10 cellular contexts compared by ENCODE assay signal in genomic region chr12:27732281-27732680, GRCh38. TPM values are rescaled to one million over a fixed set of nuclear protein-coding genes. Genes with fewer than 3 reads are reported as not detected.
DNase-seq lines count a peak whose midpoint lies in the region; ATAC-seq and TF ChIP-seq lines count a peak whose summit lies in the region.
"Had no signal": no experiment of that assay in that cellular context is flagged by ENCODE, and none has a peak within 500 bp of the region (broad histone marks: within the 10 kb centered on the region; RNA-seq: fewer than 3 reads in every experiment).

No MANE protein-coding gene starts in this region.

- peaks cover 0 to 3% (median 0%) of the 10 kb centered on the region in 3 donors for H3K4me1 Mint-ChIP-seq in T-cell
- no peaks in the 10 kb centered on the region for H3K4me1 Mint-ChIP-seq in CD8-positive, alpha-beta T cell (ENCODE audit: low read depth)

- no peaks in the 10 kb centered on the region for H3K27me3 Mint-ChIP-seq in T-cell
- no peaks in the 10 kb centered on the region for H3K27me3 Mint-ChIP-seq in CD8-positive, alpha-beta T cell (ENCODE audit: low read depth)
- H3K27me3 Mint-ChIP-seq: naive thymus-derived CD8-positive, alpha-beta T cell had no signal

- H3K27ac Mint-ChIP-seq in T-cell: no peak overlapping the region
- no peak overlapping the region for H3K27ac Mint-ChIP-seq in CD8-positive, alpha-beta T cell

- H3K4me3 ChIP-seq in upper lobe of right lung: no peak overlapping the region
- H3K4me3 ChIP-seq in CD8-positive, alpha-beta T cell (ENCODE audit: low read depth, low read length): no peak overlapping the region

- intact Hi-C loops in upper lobe of right lung (cut with DNase I): loop anchor here (10.0 kb wide), 1 partner anchor 203 kb away; no protein-coding TSS in a partner anchor
- intact Hi-C loops in CD8-positive, alpha-beta T cell (cut with DNase I, micrococcal nuclease): loop anchor here in 1 of 2 experiments (5.0 kb wide), 2 partner anchors 1140 to 1585 kb away; no protein-coding TSS in a partner anchor

- H3K9me3 ChIP-seq in upper lobe of right lung: no peaks in the 10 kb centered on the region
- no peaks in the 10 kb centered on the region for H3K9me3 ChIP-seq in CD8-positive, alpha-beta T cell (ENCODE audit: low read length)

- CTCF ChIA-PET in T-cell (lab: Charles Lee): interaction anchor here (0.6 to 5.5 kb wide), 11 partner anchors 10 to 494 kb away, joined by 3 to 52 read pairs (median 4); partner anchors contain the start of genes KLHL42 (in 1 of the 2) and MANSC4 (in 1 of the 2)
- CTCF ChIA-PET in CD8-positive, alpha-beta T cell (lab: Charles Lee): interaction anchor here (0.6 to 5.5 kb wide), 13 partner anchors 11 to 215 kb away, joined by 3 to 76 read pairs (median 4); no protein-coding TSS in a partner anchor

- H3K9me3 Mint-ChIP-seq in T-cell: no peaks in the 10 kb centered on the region
- H3K9me3 Mint-ChIP-seq in CD8-positive, alpha-beta T cell: no peaks in the 10 kb centered on the region
- H3K9me3 Mint-ChIP-seq: naive thymus-derived CD8-positive, alpha-beta T cell had no signal

- H3K4me1 ChIP-seq in upper lobe of right lung: no peaks in the 10 kb centered on the region
- H3K4me1 ChIP-seq in CD8-positive, alpha-beta T cell (ENCODE audit: insufficient read depth, low read length): no peaks in the 10 kb centered on the region

- DNase-seq in A172 (ENCODE audit: low spot score) (peak; percentile 3), NCI-H2171 (lab: John Stamatoyannopoulos, UW) (peak; percentile 75), activated gamma-delta T cell (lab: John Stamatoyannopoulos, UW) (no peak), T-cell (no peak), upper lobe of right lung (no peak)
- no peak for DNase-seq in CD8-positive, alpha-beta T cell

- no peak overlapping the region for H3K4me3 Mint-ChIP-seq in T-cell
- no peak overlapping the region for H3K4me3 Mint-ChIP-seq in CD8-positive, alpha-beta T cell
- H3K4me3 Mint-ChIP-seq: naive thymus-derived CD8-positive, alpha-beta T cell had no signal

- ATAC-seq in esophagus mucosa (peak; percentile 52), T-cell (replicated peaks in 1 of 4) (no peak), upper lobe of right lung (no peak)
- ATAC-seq in CD8-positive, alpha-beta T cell: no peak

- no peak overlapping the region for H3K27ac ChIP-seq in upper lobe of right lung
- no peak overlapping the region for H3K27ac ChIP-seq in CD8-positive, alpha-beta T cell (ENCODE audit: low read depth, low read length)

- POLR2A ChIA-PET in T-cell (lab: Charles Lee): interaction anchor here in 1 of 2 donors (0.5 kb wide), 1 partner anchor 755 kb away, joined by 4 read pairs; no protein-coding TSS in a partner anchor
- POLR2A ChIA-PET in CD8-positive, alpha-beta T cell (lab: Charles Lee): interaction anchor here (0.6 kb wide), 1 partner anchor 255 kb away, joined by 4 read pairs; no protein-coding TSS in a partner anchor

- TF ChIP-seq CTCF in GM12873 (IDR thresholded peaks at IDR 0.05; ENCODE audit: insufficient read depth, low read depth, low read length, missing control alignments): peak; percentile 50
- no peak for TF ChIP-seq CTCF in upper lobe of right lung (IDR thresholded peaks at IDR 0.05)
- no peak for TF ChIP-seq CTCF in CD8-positive, alpha-beta T cell (IDR thresholded peaks at IDR 0.05)

- no peaks in the 10 kb centered on the region for H3K27me3 ChIP-seq in upper lobe of right lung
- H3K27me3 ChIP-seq in CD8-positive, alpha-beta T cell (ENCODE audit: insufficient read depth, low read length): no peaks in the 10 kb centered on the region

- H3K36me3 ChIP-seq in upper lobe of right lung: peaks cover 63% of the 10 kb centered on the region
- peaks cover 8% of the 10 kb centered on the region for H3K36me3 ChIP-seq in CD8-positive, alpha-beta T cell (ENCODE audit: insufficient read depth, low read length)

- H3K36me3 Mint-ChIP-seq in T-cell: peaks cover 30% of the 10 kb centered on the region
- peaks cover 66% of the 10 kb centered on the region for H3K36me3 Mint-ChIP-seq in CD8-positive, alpha-beta T cell

RNA-seq across cellular contexts. Expression of gene MRPS35, which starts 21.6 kb away (rescaled TPM):
- 95.1 and 106 TPM in 2 replicates for total RNA-seq in A172 (2014; rRNA removed; shearing (Covaris generic))
- total RNA-seq in esophagus mucosa (37.7 TPM), T-cell (10 to 100 TPM; 19.7 to 23.0 (median 22.5) TPM), upper lobe of right lung (31.3 TPM)
- 10 to 100 TPM; 30.0 to 30.8 TPM for total RNA-seq in CD8-positive, alpha-beta T cell

RNA-seq across cellular contexts. Expression of gene REP15, which starts 36.0 kb away (rescaled TPM):
- 0.55 and 1.2 TPM in 2 replicates for total RNA-seq in A172 (2014; rRNA removed; shearing (Covaris generic))
- total RNA-seq in esophagus mucosa: 0.40 TPM
- total RNA-seq in T-cell: under 1 TPM in 1 of 5 donors, not detected in 4; 0.46 TPM
- total RNA-seq in upper lobe of right lung: 4.5 TPM
- total RNA-seq in CD8-positive, alpha-beta T cell: not detected
- total RNA-seq: naive thymus-derived CD8-positive, alpha-beta T cell had no signal

RNA-seq across cellular contexts. Expression of gene KLHL42, which starts 47.8 kb away (rescaled TPM):
- 18.4 and 19.0 TPM in 2 replicates for total RNA-seq in A172 (2014; rRNA removed; shearing (Covaris generic))
- 7.1 TPM for total RNA-seq in esophagus mucosa
- total RNA-seq in T-cell: 10 to 100 TPM; 16.5 to 28.0 (median 21.0) TPM
- 25.0 TPM for total RNA-seq in upper lobe of right lung
- total RNA-seq in CD8-positive, alpha-beta T cell: 10 to 100 TPM; 11.0 to 11.1 TPM

RNA-seq across cellular contexts. Expression of gene MANSC4, which starts 47.8 kb away (rescaled TPM):
- total RNA-seq in A172 (2014; rRNA removed; shearing (Covaris generic)): not detected in 2 replicates
- not detected for total RNA-seq in esophagus mucosa
- total RNA-seq in T-cell: not detected
- total RNA-seq in upper lobe of right lung: not detected
- total RNA-seq in CD8-positive, alpha-beta T cell: not detected
- total RNA-seq: G401; naive thymus-derived CD8-positive, alpha-beta T cell had no signal

Comparison
In these comparisons a context has a peak if more than half of its experiments do, and no peak if none do; other contexts are left out.
1. DNase-seq: peak in A172 (single experiment) and NCI-H2171 (single experiment); none in activated gamma-delta T cell (single experiment), T-cell (0 of 34), upper lobe of right lung (single experiment) and CD8-positive, alpha-beta T cell (0 of 7).